Comparison of ENCODE assay signal across 24 cellular contexts in the genomic region with DNA sequence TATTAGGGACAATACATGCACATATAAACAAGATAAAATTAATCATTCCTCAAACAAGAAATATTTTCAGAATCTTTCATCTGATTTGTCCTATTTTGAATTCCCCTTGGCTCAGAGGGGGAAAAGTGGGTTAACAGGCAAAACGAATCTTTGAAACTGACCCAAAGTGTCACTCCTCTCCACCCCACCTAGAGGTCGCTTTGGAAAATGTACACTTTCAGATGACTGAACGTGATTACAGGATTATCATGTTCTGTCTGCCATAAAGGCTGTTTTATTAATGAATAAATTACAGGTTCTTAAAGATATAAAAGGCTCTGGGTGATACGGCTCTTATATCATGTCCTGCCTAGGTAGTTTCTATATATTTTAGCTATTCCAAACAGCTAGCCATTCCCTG.
DNase-seq lines count a peak whose midpoint lies in the region; ATAC-seq and TF ChIP-seq lines count a peak whose summit lies in the region.
"Had no signal": no experiment of that assay in that cellular context is flagged by ENCODE, and none has a peak within 500 bp of the region (broad histone marks: within the 10 kb centered on the region; RNA-seq: fewer than 3 reads in every experiment).

No MANE protein-coding gene starts in this region.

- intact Hi-C loops in PC-3 (cut with micrococcal nuclease) = no loop called here
- intact Hi-C loops in left ventricle myocardium inferior (cut with micrococcal nuclease) = no loop called here

- H3K4me3 ChIP-seq in PC-3 (ENCODE audit: low read length) (no peak overlapping the region), epithelial cell of proximal tubule (ENCODE audit: low read depth, low read length) (no peak overlapping the region), left ventricle myocardium inferior (no peak overlapping the region)
- H3K4me3 ChIP-seq: adrenal gland, breast epithelium, tibial nerve had no signal

- peaks cover 14% of the 10 kb centered on the region for H3K9me3 Mint-ChIP-seq in activated CD8-positive, alpha-beta T cell treated with anti-CD3 and anti-CD28 coated beads, Interleukin-2, amount 10 ng/mL, durations not matched to agents 7 days and 5 days (ENCODE audit: insufficient read depth)
- peaks cover 2% of the 10 kb centered on the region for H3K9me3 Mint-ChIP-seq in activated CD4-positive, alpha-beta T cell treated with anti-CD3 and anti-CD28 coated beads, Interleukin-2, amount 10 ng/mL, durations not matched to agents 7 days and 5 days
- H3K9me3 Mint-ChIP-seq: activated CD4-positive, alpha-beta T cell treated with anti-CD3 and anti-CD28 coated beads, Interleukin-2, amount 10 ng/mL, durations not matched to agents 24 days and 14 days had no signal

- no peaks in the 10 kb centered on the region for H3K36me3 Mint-ChIP-seq in activated CD8-positive, alpha-beta T cell treated with anti-CD3 and anti-CD28 coated beads, Interleukin-2, amount 10 ng/mL, durations not matched to agents 7 days and 5 days (ENCODE audit: low read depth)
- no peaks in the 10 kb centered on the region for H3K36me3 Mint-ChIP-seq in activated CD4-positive, alpha-beta T cell treated with anti-CD3 and anti-CD28 coated beads, Interleukin-2, amount 10 ng/mL, durations not matched to agents 7 days and 5 days (ENCODE audit: low read depth)
- H3K36me3 Mint-ChIP-seq: natural killer cell had no signal

- no peak overlapping the region for H3K4me3 Mint-ChIP-seq in activated CD8-positive, alpha-beta T cell treated with anti-CD3 and anti-CD28 coated beads, Interleukin-2, amount 10 ng/mL, durations not matched to agents 7 days and 5 days
- H3K4me3 Mint-ChIP-seq in activated CD4-positive, alpha-beta T cell treated with anti-CD3 and anti-CD28 coated beads, Interleukin-2, amount 10 ng/mL, durations not matched to agents 7 days and 5 days = no peak overlapping the region
- H3K4me3 Mint-ChIP-seq: activated CD4-positive, alpha-beta T cell treated with anti-CD3 and anti-CD28 coated beads, Interleukin-2, amount 10 ng/mL, durations not matched to agents 24 days and 14 days; CD8-positive, alpha-beta memory T cell; dendritic cell treated with granulocyte-macrophage colony-stimulating factor and Interleukin-4, amounts not matched to agents 40 ng/mL and 50 ng/mL, for 4 days; natural killer cell had no signal

- H3K4me1 Mint-ChIP-seq in activated CD8-positive, alpha-beta T cell treated with anti-CD3 and anti-CD28 coated beads, Interleukin-2, amount 10 ng/mL, durations not matched to agents 7 days and 5 days (ENCODE audit: low read depth) = no peaks in the 10 kb centered on the region
- no peaks in the 10 kb centered on the region for H3K4me1 Mint-ChIP-seq in activated CD4-positive, alpha-beta T cell treated with anti-CD3 and anti-CD28 coated beads, Interleukin-2, amount 10 ng/mL, durations not matched to agents 7 days and 5 days
- H3K4me1 Mint-ChIP-seq: activated CD4-positive, alpha-beta T cell treated with anti-CD3 and anti-CD28 coated beads, Interleukin-2, amount 10 ng/mL, durations not matched to agents 24 days and 14 days; CD8-positive, alpha-beta memory T cell; natural killer cell had no signal

- no peaks in the 10 kb centered on the region for H3K9me2 ChIP-seq in PC-3 (replicated peaks; ENCODE audit: low read length)

- no TSS peak for BruUV-seq in PC-3 (replicated peaks; lab: Mats Ljungman, UMichigan)

- no peak overlapping the region for H3K27ac Mint-ChIP-seq in activated CD8-positive, alpha-beta T cell treated with anti-CD3 and anti-CD28 coated beads, Interleukin-2, amount 10 ng/mL, durations not matched to agents 7 days and 5 days
- no peak overlapping the region for H3K27ac Mint-ChIP-seq in activated CD4-positive, alpha-beta T cell treated with anti-CD3 and anti-CD28 coated beads, Interleukin-2, amount 10 ng/mL, durations not matched to agents 7 days and 5 days
- H3K27ac Mint-ChIP-seq: activated CD4-positive, alpha-beta T cell treated with anti-CD3 and anti-CD28 coated beads, Interleukin-2, amount 10 ng/mL, durations not matched to agents 24 days and 14 days; CD8-positive, alpha-beta memory T cell; dendritic cell treated with granulocyte-macrophage colony-stimulating factor and Interleukin-4, amounts not matched to agents 40 ng/mL and 50 ng/mL, for 4 days; natural killer cell had no signal

- DNase-seq in H4 (ENCODE audit: low spot score) = peak; percentile 14
- DNase-seq in PC-3 = peak; percentile 14
- no peak for DNase-seq in epithelial cell of proximal tubule (ENCODE audit: low read depth)
- no peak for DNase-seq in activated CD8-positive, alpha-beta T cell treated with anti-CD3 and anti-CD28 coated beads, Interleukin-2, amount 10 ng/mL, durations not matched to agents 7 days and 5 days
- DNase-seq in activated CD4-positive, alpha-beta T cell treated with anti-CD3 and anti-CD28 coated beads, Interleukin-2, amount 10 ng/mL, durations not matched to agents 7 days and 5 days = no peak
- DNase-seq in left ventricle myocardium inferior = no peak
- DNase-seq: activated CD4-positive, alpha-beta T cell treated with anti-CD3 and anti-CD28 coated beads, Interleukin-2, amount 10 ng/mL, durations not matched to agents 24 days and 14 days; activated CD8-positive, alpha-beta memory T cell treated with anti-CD3 and anti-CD28 coated beads, Interleukin-2, amount 50 U/mL, for 4 hours; activated effector memory CD4-positive, alpha-beta T cell treated with anti-CD3 and anti-CD28 coated beads, Interleukin-2, amount 50 U/mL, for 16 hours; adrenal gland; CD8-positive, alpha-beta memory T cell; foreskin melanocyte; KBM-7; kidney; natural killer cell; NCI-H1092; NCI-H510A treated with DMSO at 0.1 percent for 48 hours; stimulated activated CD4-positive, alpha-beta T cell treated with anti-CD3 and anti-CD28 coated beads, Interleukin-1b, Interleukin-23, amount 100 ng/mL, for 48 hours; stimulated activated naive CD8-positive, alpha-beta T cell treated with anti-CD3 and anti-CD28 coated beads, Interleukin-15, Interleukin-2, amounts not matched to agents 100 U/mL and 50 U/mL, for 24 hours had no signal

- TF ChIP-seq CTCF in C4-2B (conservative IDR thresholded peaks at IDR 0.05) = peak; percentile 70
- TF ChIP-seq CTCF in PC-3 (conservative IDR thresholded peaks at IDR 0.05; ENCODE audit: low read depth, low read length) = peak; percentile 41
- TF ChIP-seq CTCF in epithelial cell of proximal tubule (conservative IDR thresholded peaks at IDR 0.05; ENCODE audit: low read depth, low read length) = peak; percentile 7
- no peak for TF ChIP-seq CTCF in left ventricle myocardium inferior (IDR thresholded peaks at IDR 0.05; ENCODE audit: borderline replicate concordance)

- no peak overlapping the region for H3K4me2 ChIP-seq in PC-3 (ENCODE audit: low read length)

- H3K36me3 ChIP-seq in PC-3 (ENCODE audit: low read depth, low read length) (no peaks in the 10 kb centered on the region), left ventricle myocardium inferior (no peaks in the 10 kb centered on the region)
- H3K36me3 ChIP-seq: adrenal gland, breast epithelium, tibial nerve had no signal

- no peaks in the 10 kb centered on the region for H4K20me1 ChIP-seq in PC-3 (ENCODE audit: low read length)

- no peaks in the 10 kb centered on the region for H3K79me2 ChIP-seq in PC-3 (ENCODE audit: low read length)

- H3K27me3 Mint-ChIP-seq in activated CD8-positive, alpha-beta T cell treated with anti-CD3 and anti-CD28 coated beads, Interleukin-2, amount 10 ng/mL, durations not matched to agents 7 days and 5 days (ENCODE audit: low read depth) = no peaks in the 10 kb centered on the region
- no peaks in the 10 kb centered on the region for H3K27me3 Mint-ChIP-seq in activated CD4-positive, alpha-beta T cell treated with anti-CD3 and anti-CD28 coated beads, Interleukin-2, amount 10 ng/mL, durations not matched to agents 7 days and 5 days
- H3K27me3 Mint-ChIP-seq: activated CD4-positive, alpha-beta T cell treated with anti-CD3 and anti-CD28 coated beads, Interleukin-2, amount 10 ng/mL, durations not matched to agents 24 days and 14 days; CD8-positive, alpha-beta memory T cell; dendritic cell treated with granulocyte-macrophage colony-stimulating factor and Interleukin-4, amounts not matched to agents 40 ng/mL and 50 ng/mL, for 4 days had no signal

- H3K27ac ChIP-seq in C4-2B (no peak overlapping the region), PC-3 (ENCODE audit: low read length) (no peak overlapping the region), left ventricle myocardium inferior (replicated peaks) (no peak overlapping the region)
- H3K27ac ChIP-seq: adrenal gland, breast epithelium, tibial nerve had no signal

- CTCF ChIA-PET in PC-3 (lab: Charles Lee) = no interaction called here
- CTCF ChIA-PET in activated CD8-positive, alpha-beta T cell treated with anti-CD3 and anti-CD28 coated beads, Interleukin-2, amount 10 ng/mL, durations not matched to agents 7 days and 5 days (lab: Charles Lee) = no interaction called here
- CTCF ChIA-PET in activated CD4-positive, alpha-beta T cell treated with anti-CD3 and anti-CD28 coated beads, Interleukin-2, amount 10 ng/mL, durations not matched to agents 7 days and 5 days (lab: Charles Lee) = no interaction called here

- no peak for ATAC-seq in PC-3
- no peak for ATAC-seq in GM18868 (IDR thresholded peaks at IDR 0.05; ENCODE audit: unreplicated experiment)
- no peak for ATAC-seq in activated CD8-positive, alpha-beta T cell treated with anti-CD3 and anti-CD28 coated beads, Interleukin-2, amount 10 ng/mL, durations not matched to agents 7 days and 5 days
- ATAC-seq: natural killer cell; stimulated activated naive CD8-positive, alpha-beta T cell treated with anti-CD3 and anti-CD28 coated beads, Interleukin-15, Interleukin-2, amounts not matched to agents 100 U/mL and 50 U/mL, for 24 hours had no signal

- H3K9me3 ChIP-seq in PC-3 (ENCODE audit: low read length) (no peaks in the 10 kb centered on the region), left ventricle myocardium inferior (replicated peaks) (no peaks in the 10 kb centered on the region)
- H3K9me3 ChIP-seq: adrenal gland, breast epithelium, tibial nerve had no signal

- no peaks in the 10 kb centered on the region for H3F3A ChIP-seq in PC-3 (ENCODE audit: low read length, unreplicated experiment)

- H3K9ac ChIP-seq in PC-3 (ENCODE audit: low read length) = no peak overlapping the region

- no peak overlapping the region for H2AFZ ChIP-seq in PC-3 (ENCODE audit: low read length)

- H3K27me3 ChIP-seq in PC-3 (ENCODE audit: low read length) (no peaks in the 10 kb centered on the region), left ventricle myocardium inferior (ENCODE audit: low read depth) (no peaks in the 10 kb centered on the region)
- H3K27me3 ChIP-seq: adrenal gland, breast epithelium, tibial nerve had no signal

- POLR2A ChIA-PET in PC-3 (lab: Charles Lee; ENCODE audit: unreplicated experiment) = no interaction called here
- POLR2A ChIA-PET in activated CD8-positive, alpha-beta T cell treated with anti-CD3 and anti-CD28 coated beads, Interleukin-2, amount 10 ng/mL, durations not matched to agents 7 days and 5 days (lab: Charles Lee) = no interaction called here
- POLR2A ChIA-PET in activated CD4-positive, alpha-beta T cell treated with anti-CD3 and anti-CD28 coated beads, Interleukin-2, amount 10 ng/mL, durations not matched to agents 7 days and 5 days (lab: Charles Lee) = no interaction called here

- H3K4me1 ChIP-seq in PC-3 (ENCODE audit: insufficient read depth, low read length) (no peaks in the 10 kb centered on the region), left ventricle myocardium inferior (no peaks in the 10 kb centered on the region)
- H3K4me1 ChIP-seq: adrenal gland, breast epithelium, tibial nerve had no signal

Comparison
In these comparisons a context has a peak if more than half of its experiments do, and no peak if none do; other contexts are left out.
1. DNase-seq: peak in H4 (single experiment) and PC-3 (single experiment); none in epithelial cell of proximal tubule (single experiment), activated CD8-positive, alpha-beta T cell treated with anti-CD3 and anti-CD28 coated beads, Interleukin-2, amount 10 ng/mL, durations not matched to agents 7 days and 5 days (single experiment), activated CD4-positive, alpha-beta T cell treated with anti-CD3 and anti-CD28 coated beads, Interleukin-2, amount 10 ng/mL, durations not matched to agents 7 days and 5 days (single experiment) and left ventricle myocardium inferior (single experiment).